1 cellular context compared by ENCODE assay signal in the genomic region with DNA sequence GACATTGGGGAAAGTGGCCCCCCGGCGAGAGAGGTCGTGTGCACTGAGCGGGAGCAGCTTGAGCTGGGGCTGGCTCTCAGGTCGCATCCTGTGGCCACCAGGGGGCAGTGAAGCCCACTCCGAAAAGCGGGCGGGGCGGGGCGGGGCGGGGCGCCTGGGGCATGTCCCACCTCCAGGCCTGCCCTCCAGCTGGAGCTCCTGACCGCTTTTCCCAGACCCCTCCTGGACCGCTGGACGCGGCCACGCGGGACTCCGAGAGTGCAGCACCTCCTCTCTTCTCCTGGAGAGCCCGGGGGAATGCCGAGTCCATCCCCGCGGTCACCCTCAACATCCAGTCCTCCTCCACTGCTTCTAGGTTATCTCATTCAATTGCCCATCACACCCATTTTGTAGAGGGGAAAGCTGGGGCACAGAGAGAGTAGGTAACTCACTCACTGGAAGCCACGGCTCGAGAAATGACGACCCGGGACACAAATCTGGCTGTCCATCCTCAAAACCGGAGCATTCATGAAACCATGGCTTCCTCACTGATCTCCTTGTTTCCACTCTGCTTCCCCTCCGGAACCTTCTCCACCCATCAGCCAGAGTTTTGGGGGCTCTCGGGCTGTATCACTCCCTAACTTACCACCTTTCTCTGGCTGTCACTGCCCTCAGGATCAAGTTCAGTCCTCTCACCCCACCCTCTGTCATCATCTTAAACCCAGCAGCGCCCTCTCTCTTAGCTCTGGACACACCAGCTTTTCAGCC.
TF ChIP-seq lines count a peak whose summit lies in the region.

No MANE protein-coding gene starts in this region.

TF ChIP-seq in K562, 482 proteins besides CTCF, POLR2A, EP300 and RAD21 (continued from another document and continues in another):
- TF ChIP-seq GABPB1 (CRISPR knock-in tag; IDR thresholded peaks at IDR 0.05): peak; percentile 59
- 0 out of 2 replicates have a peak, but pooled peaks have one; percentile 41 for TF ChIP-seq ZNF197 (CRISPR knock-in tag; IDR thresholded peaks at IDR 0.05; ENCODE audit: low read depth)
- TF ChIP-seq FOXJ3 (CRISPR knock-in tag; IDR thresholded peaks at IDR 0.05): no peak
- TF ChIP-seq TSC22D4 (tag; IDR thresholded peaks at IDR 0.05): no peak
- TF ChIP-seq NELFE (IDR thresholded peaks at IDR 0.05; ENCODE audit: insufficient read depth, insufficient read length): no peak
- TF ChIP-seq ZNF764 (CRISPR knock-in tag; IDR thresholded peaks at IDR 0.05; ENCODE audit: low read depth): no peak
- TF ChIP-seq, protein P1, sequence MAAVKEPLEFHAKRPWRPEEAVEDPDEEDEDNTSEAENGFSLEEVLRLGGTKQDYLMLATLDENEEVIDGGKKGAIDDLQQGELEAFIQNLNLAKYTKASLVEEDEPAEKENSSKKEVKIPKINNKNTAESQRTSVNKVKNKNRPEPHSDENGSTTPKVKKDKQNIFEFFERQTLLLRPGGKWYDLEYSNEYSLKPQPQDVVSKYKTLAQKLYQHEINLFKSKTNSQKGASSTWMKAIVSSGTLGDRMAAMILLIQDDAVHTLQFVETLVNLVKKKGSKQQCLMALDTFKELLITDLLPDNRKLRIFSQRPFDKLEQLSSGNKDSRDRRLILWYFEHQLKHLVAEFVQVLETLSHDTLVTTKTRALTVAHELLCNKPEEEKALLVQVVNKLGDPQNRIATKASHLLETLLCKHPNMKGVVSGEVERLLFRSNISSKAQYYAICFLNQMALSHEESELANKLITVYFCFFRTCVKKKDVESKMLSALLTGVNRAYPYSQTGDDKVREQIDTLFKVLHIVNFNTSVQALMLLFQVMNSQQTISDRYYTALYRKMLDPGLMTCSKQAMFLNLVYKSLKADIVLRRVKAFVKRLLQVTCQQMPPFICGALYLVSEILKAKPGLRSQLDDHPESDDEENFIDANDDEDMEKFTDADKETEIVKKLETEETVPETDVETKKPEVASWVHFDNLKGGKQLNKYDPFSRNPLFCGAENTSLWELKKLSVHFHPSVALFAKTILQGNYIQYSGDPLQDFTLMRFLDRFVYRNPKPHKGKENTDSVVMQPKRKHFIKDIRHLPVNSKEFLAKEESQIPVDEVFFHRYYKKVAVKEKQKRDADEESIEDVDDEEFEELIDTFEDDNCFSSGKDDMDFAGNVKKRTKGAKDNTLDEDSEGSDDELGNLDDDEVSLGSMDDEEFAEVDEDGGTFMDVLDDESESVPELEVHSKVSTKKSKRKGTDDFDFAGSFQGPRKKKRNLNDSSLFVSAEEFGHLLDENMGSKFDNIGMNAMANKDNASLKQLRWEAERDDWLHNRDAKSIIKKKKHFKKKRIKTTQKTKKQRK (IDR thresholded peaks at IDR 0.05; ENCODE audit: borderline replicate concordance, low read depth, low read length): no peak
- TF ChIP-seq, protein P2, sequence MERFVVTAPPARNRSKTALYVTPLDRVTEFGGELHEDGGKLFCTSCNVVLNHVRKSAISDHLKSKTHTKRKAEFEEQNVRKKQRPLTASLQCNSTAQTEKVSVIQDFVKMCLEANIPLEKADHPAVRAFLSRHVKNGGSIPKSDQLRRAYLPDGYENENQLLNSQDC (CRISPR knock-in tag; IDR thresholded peaks at IDR 0.05): 0 out of 2 replicates have a peak, but pooled peaks have one; percentile 18
- TF ChIP-seq, protein P3, sequence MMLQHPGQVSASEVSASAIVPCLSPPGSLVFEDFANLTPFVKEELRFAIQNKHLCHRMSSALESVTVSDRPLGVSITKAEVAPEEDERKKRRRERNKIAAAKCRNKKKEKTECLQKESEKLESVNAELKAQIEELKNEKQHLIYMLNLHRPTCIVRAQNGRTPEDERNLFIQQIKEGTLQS (IDR thresholded peaks at IDR 0.05): peak; percentile 71
- TF ChIP-seq, protein P3 (CRISPR knock-in tag; conservative IDR thresholded peaks at IDR 0.05): no peak
- TF ChIP-seq SMARCE1 (IDR thresholded peaks at IDR 0.05): peak; percentile 48; the same call in 1 of the 2 replicates
- TF ChIP-seq TAF15 (IDR thresholded peaks at IDR 0.05; ENCODE audit: low read depth, low read length): no peak
- TF ChIP-seq YY1 (IDR thresholded peaks at IDR 0.05; ENCODE audit: borderline replicate concordance in 1 of 3, control insufficient read depth in 1 of 3, extremely low read depth in 1 of 3, insufficient read depth in 3 of 3, insufficient read length in 1 of 3, insufficient replicate concordance in 2 of 3, low read depth in 1 of 3, low read length in 2 of 3): peak in 1 of 3 experiments; percentile 22
- peak; percentile 41; the same call in 1 of the 2 replicates for TF ChIP-seq HMG20B (CRISPR knock-in tag; IDR thresholded peaks at IDR 0.05)
- peak; percentile 74 for TF ChIP-seq ZNF3 (CRISPR knock-in tag; IDR thresholded peaks at IDR 0.05)
- TF ChIP-seq KAT2B (IDR thresholded peaks at IDR 0.05; ENCODE audit: low read depth, low read length): no peak
- 0 out of 2 replicates have a peak, but pooled peaks have one; percentile 54 for TF ChIP-seq ARID1B (IDR thresholded peaks at IDR 0.05)
- TF ChIP-seq CHCHD3 (CRISPR knock-in tag; IDR thresholded peaks at IDR 0.05): no peak
- TF ChIP-seq, protein P4, sequence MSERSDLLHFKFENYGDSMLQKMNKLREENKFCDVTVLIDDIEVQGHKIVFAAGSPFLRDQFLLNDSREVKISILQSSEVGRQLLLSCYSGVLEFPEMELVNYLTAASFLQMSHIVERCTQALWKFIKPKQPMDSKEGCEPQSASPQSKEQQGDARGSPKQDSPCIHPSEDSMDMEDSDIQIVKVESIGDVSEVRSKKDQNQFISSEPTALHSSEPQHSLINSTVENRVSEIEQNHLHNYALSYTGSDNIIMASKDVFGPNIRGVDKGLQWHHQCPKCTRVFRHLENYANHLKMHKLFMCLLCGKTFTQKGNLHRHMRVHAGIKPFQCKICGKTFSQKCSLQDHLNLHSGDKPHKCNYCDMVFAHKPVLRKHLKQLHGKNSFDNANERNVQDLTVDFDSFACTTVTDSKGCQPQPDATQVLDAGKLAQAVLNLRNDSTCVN (CRISPR knock-in tag; IDR thresholded peaks at IDR 0.05): peak; percentile 82; the same call in 1 of the 2 replicates
- peak; percentile 60 for TF ChIP-seq EP400 (IDR thresholded peaks at IDR 0.05)
- TF ChIP-seq ZNF274 (IDR thresholded peaks at IDR 0.05; ENCODE audit: borderline replicate concordance, low read depth, low read length): no peak
- TF ChIP-seq, protein P5, sequence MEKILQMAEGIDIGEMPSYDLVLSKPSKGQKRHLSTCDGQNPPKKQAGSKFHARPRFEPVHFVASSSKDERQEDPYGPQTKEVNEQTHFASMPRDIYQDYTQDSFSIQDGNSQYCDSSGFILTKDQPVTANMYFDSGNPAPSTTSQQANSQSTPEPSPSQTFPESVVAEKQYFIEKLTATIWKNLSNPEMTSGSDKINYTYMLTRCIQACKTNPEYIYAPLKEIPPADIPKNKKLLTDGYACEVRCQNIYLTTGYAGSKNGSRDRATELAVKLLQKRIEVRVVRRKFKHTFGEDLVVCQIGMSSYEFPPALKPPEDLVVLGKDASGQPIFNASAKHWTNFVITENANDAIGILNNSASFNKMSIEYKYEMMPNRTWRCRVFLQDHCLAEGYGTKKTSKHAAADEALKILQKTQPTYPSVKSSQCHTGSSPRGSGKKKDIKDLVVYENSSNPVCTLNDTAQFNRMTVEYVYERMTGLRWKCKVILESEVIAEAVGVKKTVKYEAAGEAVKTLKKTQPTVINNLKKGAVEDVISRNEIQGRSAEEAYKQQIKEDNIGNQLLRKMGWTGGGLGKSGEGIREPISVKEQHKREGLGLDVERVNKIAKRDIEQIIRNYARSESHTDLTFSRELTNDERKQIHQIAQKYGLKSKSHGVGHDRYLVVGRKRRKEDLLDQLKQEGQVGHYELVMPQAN (IDR thresholded peaks at IDR 0.05; ENCODE audit: borderline replicate concordance): peak; percentile 87; the same call in 1 of the 2 replicates
- TF ChIP-seq ZNF785 (CRISPR knock-in tag; IDR thresholded peaks at IDR 0.05): no peak
- TF ChIP-seq STAT5B (CRISPR knock-in tag; IDR thresholded peaks at IDR 0.05): no peak
- TF ChIP-seq ZNF347 (CRISPR knock-in tag; IDR thresholded peaks at IDR 0.05; ENCODE audit: low read depth): no peak
- TF ChIP-seq, protein P6, sequence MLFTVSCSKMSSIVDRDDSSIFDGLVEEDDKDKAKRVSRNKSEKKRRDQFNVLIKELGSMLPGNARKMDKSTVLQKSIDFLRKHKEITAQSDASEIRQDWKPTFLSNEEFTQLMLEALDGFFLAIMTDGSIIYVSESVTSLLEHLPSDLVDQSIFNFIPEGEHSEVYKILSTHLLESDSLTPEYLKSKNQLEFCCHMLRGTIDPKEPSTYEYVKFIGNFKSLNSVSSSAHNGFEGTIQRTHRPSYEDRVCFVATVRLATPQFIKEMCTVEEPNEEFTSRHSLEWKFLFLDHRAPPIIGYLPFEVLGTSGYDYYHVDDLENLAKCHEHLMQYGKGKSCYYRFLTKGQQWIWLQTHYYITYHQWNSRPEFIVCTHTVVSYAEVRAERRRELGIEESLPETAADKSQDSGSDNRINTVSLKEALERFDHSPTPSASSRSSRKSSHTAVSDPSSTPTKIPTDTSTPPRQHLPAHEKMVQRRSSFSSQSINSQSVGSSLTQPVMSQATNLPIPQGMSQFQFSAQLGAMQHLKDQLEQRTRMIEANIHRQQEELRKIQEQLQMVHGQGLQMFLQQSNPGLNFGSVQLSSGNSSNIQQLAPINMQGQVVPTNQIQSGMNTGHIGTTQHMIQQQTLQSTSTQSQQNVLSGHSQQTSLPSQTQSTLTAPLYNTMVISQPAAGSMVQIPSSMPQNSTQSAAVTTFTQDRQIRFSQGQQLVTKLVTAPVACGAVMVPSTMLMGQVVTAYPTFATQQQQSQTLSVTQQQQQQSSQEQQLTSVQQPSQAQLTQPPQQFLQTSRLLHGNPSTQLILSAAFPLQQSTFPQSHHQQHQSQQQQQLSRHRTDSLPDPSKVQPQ (CRISPR knock-in tag; IDR thresholded peaks at IDR 0.05; ENCODE audit: borderline replicate concordance): no peak; the same call in 1 of the 2 replicates
- peak; percentile 76; the same call in 1 of the 2 replicates for TF ChIP-seq SP1 (CRISPR knock-in tag; IDR thresholded peaks at IDR 0.05)
- TF ChIP-seq, protein P7, sequence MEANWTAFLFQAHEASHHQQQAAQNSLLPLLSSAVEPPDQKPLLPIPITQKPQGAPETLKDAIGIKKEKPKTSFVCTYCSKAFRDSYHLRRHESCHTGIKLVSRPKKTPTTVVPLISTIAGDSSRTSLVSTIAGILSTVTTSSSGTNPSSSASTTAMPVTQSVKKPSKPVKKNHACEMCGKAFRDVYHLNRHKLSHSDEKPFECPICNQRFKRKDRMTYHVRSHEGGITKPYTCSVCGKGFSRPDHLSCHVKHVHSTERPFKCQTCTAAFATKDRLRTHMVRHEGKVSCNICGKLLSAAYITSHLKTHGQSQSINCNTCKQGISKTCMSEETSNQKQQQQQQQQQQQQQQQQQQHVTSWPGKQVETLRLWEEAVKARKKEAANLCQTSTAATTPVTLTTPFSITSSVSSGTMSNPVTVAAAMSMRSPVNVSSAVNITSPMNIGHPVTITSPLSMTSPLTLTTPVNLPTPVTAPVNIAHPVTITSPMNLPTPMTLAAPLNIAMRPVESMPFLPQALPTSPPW (CRISPR knock-in tag; IDR thresholded peaks at IDR 0.05): peak; percentile 93
- TF ChIP-seq RBFOX2 (IDR thresholded peaks at IDR 0.05; ENCODE audit: low read depth, low read length): peak; percentile 66
- no peak for TF ChIP-seq SMAD2 (IDR thresholded peaks at IDR 0.05; ENCODE audit: low read depth, low read length)
- TF ChIP-seq HMGN3 (IDR thresholded peaks at IDR 0.05; ENCODE audit: borderline replicate concordance, extremely low read depth, insufficient read length, low read depth, low read length): peak; percentile 74
- TF ChIP-seq, protein P8, sequence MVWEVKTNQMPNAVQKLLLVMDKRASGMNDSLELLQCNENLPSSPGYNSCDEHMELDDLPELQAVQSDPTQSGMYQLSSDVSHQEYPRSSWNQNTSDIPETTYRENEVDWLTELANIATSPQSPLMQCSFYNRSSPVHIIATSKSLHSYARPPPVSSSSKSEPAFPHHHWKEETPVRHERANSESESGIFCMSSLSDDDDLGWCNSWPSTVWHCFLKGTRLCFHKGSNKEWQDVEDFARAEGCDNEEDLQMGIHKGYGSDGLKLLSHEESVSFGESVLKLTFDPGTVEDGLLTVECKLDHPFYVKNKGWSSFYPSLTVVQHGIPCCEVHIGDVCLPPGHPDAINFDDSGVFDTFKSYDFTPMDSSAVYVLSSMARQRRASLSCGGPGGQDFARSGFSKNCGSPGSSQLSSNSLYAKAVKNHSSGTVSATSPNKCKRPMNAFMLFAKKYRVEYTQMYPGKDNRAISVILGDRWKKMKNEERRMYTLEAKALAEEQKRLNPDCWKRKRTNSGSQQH (CRISPR knock-in tag; IDR thresholded peaks at IDR 0.05): peak; percentile 82; the same call in 1 of the 2 replicates
- TF ChIP-seq, protein P9, sequence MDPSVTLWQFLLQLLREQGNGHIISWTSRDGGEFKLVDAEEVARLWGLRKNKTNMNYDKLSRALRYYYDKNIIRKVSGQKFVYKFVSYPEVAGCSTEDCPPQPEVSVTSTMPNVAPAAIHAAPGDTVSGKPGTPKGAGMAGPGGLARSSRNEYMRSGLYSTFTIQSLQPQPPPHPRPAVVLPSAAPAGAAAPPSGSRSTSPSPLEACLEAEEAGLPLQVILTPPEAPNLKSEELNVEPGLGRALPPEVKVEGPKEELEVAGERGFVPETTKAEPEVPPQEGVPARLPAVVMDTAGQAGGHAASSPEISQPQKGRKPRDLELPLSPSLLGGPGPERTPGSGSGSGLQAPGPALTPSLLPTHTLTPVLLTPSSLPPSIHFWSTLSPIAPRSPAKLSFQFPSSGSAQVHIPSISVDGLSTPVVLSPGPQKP (CRISPR knock-in tag; IDR thresholded peaks at IDR 0.05): no peak
- TF ChIP-seq PCBP1 (IDR thresholded peaks at IDR 0.05; ENCODE audit: low read depth, low read length, poor library complexity, severe bottlenecking): peak; percentile 54
- no peak for TF ChIP-seq ZNF140 (CRISPR knock-in tag; IDR thresholded peaks at IDR 0.05)
- peak; percentile 23; the same call in 1 of the 2 replicates for TF ChIP-seq DPF2 (IDR thresholded peaks at IDR 0.05)
- no peak for TF ChIP-seq SIX5 (IDR thresholded peaks at IDR 0.05; ENCODE audit: borderline replicate concordance in 1 of 2, insufficient read depth in 1 of 2, low read depth in 1 of 2, low read length in 2 of 2)
- TF ChIP-seq CSDE1 (IDR thresholded peaks at IDR 0.05): no peak
- no peak for TF ChIP-seq ZNF184 (CRISPR knock-in tag; IDR thresholded peaks at IDR 0.05)
- peak; percentile 81 for TF ChIP-seq RB1 (IDR thresholded peaks at IDR 0.05; ENCODE audit: low read depth)
- no peak for TF ChIP-seq ZNF217 (CRISPR knock-in tag; IDR thresholded peaks at IDR 0.05)
- peak; percentile 13 for TF ChIP-seq KDM5B (IDR thresholded peaks at IDR 0.05; ENCODE audit: insufficient replicate concordance, low read depth, low read length)
